Comparison of ENCODE assay signal across 10 cellular contexts in the genomic region with DNA sequence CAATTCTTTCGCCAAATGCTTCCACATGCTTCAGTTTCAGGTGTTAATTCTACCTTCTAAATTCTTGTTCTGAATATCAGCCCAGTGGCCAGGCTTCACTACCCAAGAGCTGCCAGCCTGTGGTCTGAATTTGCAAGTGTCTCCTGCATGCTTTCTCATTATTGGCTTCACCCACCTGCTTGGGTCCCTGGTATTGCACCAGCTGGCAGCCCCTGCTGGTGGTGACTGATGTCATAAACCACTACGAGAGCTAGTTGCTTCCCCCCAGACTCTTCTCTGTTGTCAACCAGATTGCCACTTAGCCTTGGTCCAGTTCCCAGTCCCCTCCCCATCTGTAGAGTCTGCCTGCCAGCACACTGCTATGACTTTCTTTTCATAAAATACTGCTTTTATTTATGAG.
DNase-seq lines count a peak whose midpoint lies in the region; ATAC-seq and TF ChIP-seq lines count a peak whose summit lies in the region.
"Had no signal": no experiment of that assay in that cellular context is flagged by ENCODE, and none has a peak within 500 bp of the region (broad histone marks: within the 10 kb centered on the region; RNA-seq: fewer than 3 reads in every experiment).

No MANE protein-coding gene starts in this region.

- DNase-seq in GM12865 (ENCODE audit: low read depth) (peak; percentile 79), Peyer's patch (peak in 2 of 3 donors; percentile 47 to 67), PC-9 (no peak), right cardiac atrium (no peak), anterior cingulate cortex (lab: John Stamatoyannopoulos, UW) (no peak)
- no peak for DNase-seq in activated CD8-positive, alpha-beta memory T cell treated with anti-CD3 and anti-CD28 coated beads for 24 hours
- DNase-seq: CD4-positive, alpha-beta memory T cell had no signal

- no peaks in the 10 kb centered on the region for H3K27me3 ChIP-seq in Peyer's patch
- no peaks in the 10 kb centered on the region for H3K27me3 ChIP-seq in PC-9 (ENCODE audit: insufficient read depth, low read depth)
- H3K27me3 ChIP-seq in right cardiac atrium (ENCODE audit: control insufficient read depth, insufficient read depth): no peaks in the 10 kb centered on the region

- H3K9me3 ChIP-seq in Peyer's patch (no peaks in the 10 kb centered on the region), PC-9 (ENCODE audit: insufficient read depth, low read depth) (peaks cover 16% of the 10 kb centered on the region), right cardiac atrium (ENCODE audit: control insufficient read depth, low read length) (no peaks in the 10 kb centered on the region)

- POLR2A ChIA-PET in PC-9 (lab: Charles Lee; ENCODE audit: unreplicated experiment): no interaction called here

- H3K27ac ChIP-seq in Peyer's patch (no peak overlapping the region), PC-9 (no peak overlapping the region), right cardiac atrium (ENCODE audit: low read length) (no peak overlapping the region)
- H3K27ac ChIP-seq: VCaP had no signal

- H3K36me3 ChIP-seq in Peyer's patch (no peaks in the 10 kb centered on the region), PC-9 (ENCODE audit: low read depth) (0 out of 2 replicates have a peak, but pooled peaks cover 5% of the 10 kb centered on the region)

- intact Hi-C loops in PC-9 (cut with micrococcal nuclease; ENCODE audit: unreplicated experiment) (no loop called here), right cardiac atrium (cut with DNase I) (no loop called here)

- 61% methylated on average over 2 of the region's 2 CpGs for WGBS in right cardiac atrium

- no peaks in the 10 kb centered on the region for H3K9me2 ChIP-seq in PC-9 (ENCODE audit: insufficient read depth)

- TF ChIP-seq CTCF in GM12865 (IDR thresholded peaks at IDR 0.05; ENCODE audit: insufficient read depth, low read depth, low read length, missing control alignments) (no peak), Peyer's patch (IDR thresholded peaks at IDR 0.05) (no peak), PC-9 (conservative IDR thresholded peaks at IDR 0.05) (no peak)

- no peak overlapping the region for H3K4me2 ChIP-seq in PC-9

- no TSS peak for BruUV-seq in PC-9 (replicated peaks; lab: Mats Ljungman, UMichigan)

- H3K4me1 ChIP-seq in Peyer's patch: no peaks in the 10 kb centered on the region
- H3K4me1 ChIP-seq in PC-9 (replicated peaks; ENCODE audit: insufficient read depth): no peaks in the 10 kb centered on the region
- no peaks in the 10 kb centered on the region for H3K4me1 ChIP-seq in right cardiac atrium (ENCODE audit: control insufficient read depth, insufficient read depth, low read length)

- no peaks in the 10 kb centered on the region for H3F3A ChIP-seq in PC-9 (ENCODE audit: insufficient read depth, low read depth)

- no peaks in the 10 kb centered on the region for H3K79me2 ChIP-seq in PC-9 (ENCODE audit: low read depth)

- H3K4me3 ChIP-seq in GM12865 (ENCODE audit: low read depth, low read length) (no peak overlapping the region), Peyer's patch (no peak overlapping the region), PC-9 (no peak overlapping the region), right cardiac atrium (ENCODE audit: low read length) (no peak overlapping the region)

- no peak overlapping the region for H2AFZ ChIP-seq in PC-9

- no peaks in the 10 kb centered on the region for H4K20me1 ChIP-seq in PC-9 (ENCODE audit: insufficient read depth)

- ATAC-seq in GM21423 (IDR thresholded peaks at IDR 0.05; ENCODE audit: unreplicated experiment): peak; percentile 80
- peak; percentile 79 for ATAC-seq in HG03342 (IDR thresholded peaks at IDR 0.05; ENCODE audit: unreplicated experiment)
- no peak for ATAC-seq in right cardiac atrium

- CTCF ChIA-PET in PC-9 (lab: Charles Lee): no interaction called here

- TF ChIP-seq POLR2A in Peyer's patch (IDR thresholded peaks at IDR 0.05): no peak

Comparison
In these comparisons a context has a peak if more than half of its experiments do, and no peak if none do; other contexts are left out.
1. DNase-seq: peak in GM12865 (single experiment) and Peyer's patch (2 of 3); none in PC-9 (0 of 2), right cardiac atrium (0 of 3), activated CD8-positive, alpha-beta memory T cell treated with anti-CD3 and anti-CD28 coated beads for 24 hours (single experiment) and anterior cingulate cortex (0 of 58).
2. ATAC-seq: peak in GM21423 (single experiment) and HG03342 (single experiment); none in right cardiac atrium (0 of 2).